In genomic region chr17:27695254-27695814, GRCh38 we compare ENCODE assay signal across 7 cellular contexts.
A peak's percentile ranks its signal among the peaks of the same experiment; 100 is the strongest.
DNase-seq lines count a peak whose midpoint lies in the region; ATAC-seq, FAIRE-seq and TF ChIP-seq lines count a peak whose summit lies in the region.
"Not testable (repeated sequence)": the region's sequence is repeated elsewhere in the genome, so short reads cannot be mapped to it uniquely, and the experiment has no call there.

No MANE protein-coding gene starts in this region.

- RAD21 ChIA-PET in GM12878 (lab: Charles Lee; ENCODE audit: unreplicated experiment) = not testable (repeated sequence)

- not testable (repeated sequence) for H2AFZ ChIP-seq in GM12878 (ENCODE audit: control insufficient read depth, low read depth, low read length)

- POLR2A ChIA-PET in HEK293 (lab: Yijun Ruan, JAX); GM12878 (lab: Charles Lee): not testable (repeated sequence)

- DNase-seq in DMS53 (lab: John Stamatoyannopoulos, UW) (peak; percentile 54), NCI-H1436 (lab: John Stamatoyannopoulos, UW) (peak; percentile 2), OCI-M1 (lab: John Stamatoyannopoulos, UW) (peak; percentile 33), fibroblast of peridontal ligament (ENCODE audit: extremely low read depth) (peak; percentile 1), superior temporal gyrus (ENCODE audit: extremely low spot score) (peak; percentile 24)
- DNase-seq in GM12878 (ENCODE audit: low read depth, low spot score) = not testable (repeated sequence)

- CTCF ChIA-PET in HEK293 (lab: Yijun Ruan, JAX) = interaction anchor here (1.7 kb wide), 1 partner anchor 41 kb away, joined by 4 read pairs; no protein-coding TSS in a partner anchor
- CTCF ChIA-PET in GM12878 (lab: Yijun Ruan, JAX) = not testable (repeated sequence)

- BruUV-seq in GM12878 (replicated peaks; lab: Mats Ljungman, UMichigan) = not testable (repeated sequence)

- TF ChIP-seq RAD21 in GM12878 (IDR thresholded peaks at IDR 0.05; ENCODE audit: insufficient read depth, low read depth, low read length) = not testable (repeated sequence)

- FAIRE-seq in GM12878 (lab: Jason Lieb, UNC) = not testable (repeated sequence)

- not testable (repeated sequence) for ATAC-seq in GM12878

- SMC1A ChIA-PET in GM12878 (lab: Charles Lee; ENCODE audit: uncharacterized antibody, unreplicated experiment) = not testable (repeated sequence)

- not testable (repeated sequence) for H3K9ac ChIP-seq in GM12878 (ENCODE audit: control insufficient read depth, insufficient read depth, low read length)

- TF ChIP-seq POLR2A in GM12878 (IDR thresholded peaks at IDR 0.05; ENCODE audit: low read depth, low read length) = not testable (repeated sequence)

- not testable (repeated sequence) for H3K4me2 ChIP-seq in GM12878 (ENCODE audit: control insufficient read depth, insufficient read depth)

- peak overlapping the region; percentile 72; the same call in 1 of the 2 replicates for H3K27ac ChIP-seq in HEK293 (ENCODE audit: extremely low read depth, low read depth, low read length)
- H3K27ac ChIP-seq in GM12878 (ENCODE audit: control insufficient read depth, insufficient read depth) = not testable (repeated sequence)

- H3K9me3 ChIP-seq in HEK293 (ENCODE audit: control insufficient read depth, insufficient read depth, low read depth, low read length); GM12878 (replicated peaks; ENCODE audit: control insufficient read depth, insufficient read depth, low read length): not testable (repeated sequence)

- not testable (repeated sequence) for TF ChIP-seq CTCF in HEK293 (tag by site-specific recombination; IDR thresholded peaks at IDR 0.05); GM12878 (IDR thresholded peaks at IDR 0.05 in 2 of 3, conservative IDR thresholded peaks at IDR 0.05 in 1 of 3; ENCODE audit: control insufficient read depth in 2 of 3, extremely low read depth in 1 of 3, insufficient read depth in 1 of 3, low read depth in 3 of 3, low read length in 3 of 3)

- intact Hi-C loops in GM12878 (cut with micrococcal nuclease; ENCODE audit: unreplicated experiment) = not testable (repeated sequence)

- not testable (repeated sequence) for H3K4me3 ChIP-seq in HEK293 (ENCODE audit: low read depth, low read length); GM12878

- not testable (repeated sequence) for H3K27me3 ChIP-seq in GM12878 (replicated peaks in 1 of 2; ENCODE audit: control insufficient read depth in 2 of 2, insufficient read depth in 2 of 2, low read length in 1 of 2)

- H3K36me3 ChIP-seq in HEK293 (ENCODE audit: control insufficient read depth in 2 of 2, insufficient read depth in 1 of 2, low read length in 2 of 2); GM12878 (ENCODE audit: control insufficient read depth in 2 of 2, insufficient read depth in 2 of 2, low read length in 1 of 2): not testable (repeated sequence)

- H4K20me1 ChIP-seq in GM12878 (ENCODE audit: control insufficient read depth, insufficient read depth) = not testable (repeated sequence)

- not testable (repeated sequence) for H3K79me2 ChIP-seq in GM12878 (ENCODE audit: control insufficient read depth, insufficient read depth, low read length)

- H3K4me1 ChIP-seq in HEK293 (ENCODE audit: control insufficient read depth, insufficient read depth, low read length) = peaks cover 25% of the 10 kb centered on the region
- not testable (repeated sequence) for H3K4me1 ChIP-seq in GM12878 (ENCODE audit: control insufficient read depth, insufficient read depth, low read length)

- not testable (repeated sequence) for TF ChIP-seq EP300 in GM12878 (IDR thresholded peaks at IDR 0.05; ENCODE audit: borderline replicate concordance in 1 of 2, control insufficient read depth in 1 of 2, low read depth in 2 of 2, low read length in 2 of 2)

- 50% methylated on average over 2 of the region's 2 CpGs for WGBS in GM12878 (ENCODE audit: insufficient coverage, insufficient replicate concordance, low lambda C conversion rate, missing lambda C conversion rate)

- in situ Hi-C loops in GM12878 (cut with MboI) = not testable (repeated sequence)

TF ChIP-seq in HEK293, 187 proteins besides CTCF, POLR2A, EP300 and RAD21 (continues in another document):
- TF ChIP-seq GLIS1 (tag by site-specific recombination; IDR thresholded peaks at IDR 0.05) (peak; percentile 36; the same call in 1 of the 2 replicates), ZNF549 (tag by site-specific recombination; IDR thresholded peaks at IDR 0.05) (0 out of 2 replicates have a peak, but pooled peaks have one; percentile 9), ZNF23 (tag by site-specific recombination; IDR thresholded peaks at IDR 0.05; ENCODE audit: borderline replicate concordance) (0 out of 2 replicates have a peak, but pooled peaks have one; percentile 22), ZNF529 (tag by site-specific recombination; IDR thresholded peaks at IDR 0.05; ENCODE audit: insufficient replicate concordance) (peak; percentile 57), SETDB1 (IDR thresholded peaks at IDR 0.05; ENCODE audit: insufficient read length, low read length) (peak; percentile 99), TRIM28 (IDR thresholded peaks at IDR 0.05; ENCODE audit: borderline replicate concordance, low read length) (peak; percentile 98), ZNF626 (tag by site-specific recombination; IDR thresholded peaks at IDR 0.05) (peak; percentile 88), ZBTB17 (tag by site-specific recombination; IDR thresholded peaks at IDR 0.05) (0 out of 2 replicates have a peak, but pooled peaks have one; percentile 26), ZNF350 (tag by site-specific recombination; IDR thresholded peaks at IDR 0.05) (0 out of 2 replicates have a peak, but pooled peaks have one; percentile 40), ZNF24 (tag by site-specific recombination; IDR thresholded peaks at IDR 0.05) (0 out of 2 replicates have a peak, but pooled peaks have one; percentile 60), ZNF169 (tag by site-specific recombination; IDR thresholded peaks at IDR 0.05) (0 out of 2 replicates have a peak, but pooled peaks have one; percentile 39), ZNF510 (tag by site-specific recombination; IDR thresholded peaks at IDR 0.05; ENCODE audit: insufficient replicate concordance) (peak; percentile 10), ZFP69B (tag by site-specific recombination; IDR thresholded peaks at IDR 0.05) (0 out of 2 replicates have a peak, but pooled peaks have one; percentile 18)

TF ChIP-seq in GM12878, 131 proteins besides CTCF, POLR2A, EP300 and RAD21:
- TF ChIP-seq KLF5 (IDR thresholded peaks at IDR 0.05; ENCODE audit: partially characterized antibody) (peak; percentile 46), CBX5 (IDR thresholded peaks at IDR 0.05; ENCODE audit: low read depth) (peak; percentile 88; the same call in 1 of the 2 replicates)
